Comparison of ENCODE assay signal across 21 cellular contexts in the genomic region with DNA sequence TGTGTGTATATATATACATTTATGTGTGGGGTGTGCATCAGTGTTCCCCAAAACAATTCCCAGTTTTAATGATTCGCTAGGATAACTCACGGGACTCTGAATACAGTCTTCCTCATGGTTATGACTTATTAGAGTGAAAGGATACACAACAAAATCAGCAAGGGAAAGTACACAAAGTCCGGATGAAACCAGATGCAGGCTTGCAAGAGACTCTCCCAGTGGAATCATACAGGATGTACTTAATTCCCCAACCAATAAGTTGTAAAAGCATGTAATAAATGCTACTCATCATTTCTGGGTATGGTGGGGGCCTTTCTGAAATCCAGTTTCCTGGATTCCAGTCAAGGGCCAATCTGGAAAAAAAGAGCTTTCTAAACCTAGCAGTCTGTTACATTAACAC.
DNase-seq lines count a peak whose midpoint lies in the region; ATAC-seq and TF ChIP-seq lines count a peak whose summit lies in the region.
"Had no signal": no experiment of that assay in that cellular context is flagged by ENCODE, and none has a peak within 500 bp of the region (broad histone marks: within the 10 kb centered on the region; RNA-seq: fewer than 3 reads in every experiment).

No MANE protein-coding gene starts in this region.

- intact Hi-C loops in thyroid gland (cut with DNase I), result no loop called here

- H3K27ac ChIP-seq in thyroid gland, result no peak overlapping the region
- H3K27ac ChIP-seq: epithelial cell of prostate, SJSA1, testis had no signal

- H3K4me3 ChIP-seq in HFF-Myc (replicated peaks; ENCODE audit: low read depth, low read length) (no peak overlapping the region), fibroblast of villous mesenchyme (ENCODE audit: low read depth, low read length) (no peak overlapping the region), thyroid gland (replicated peaks in 1 of 3) (no peak overlapping the region)
- H3K4me3 ChIP-seq: Peyer's patch, SJSA1, testis, uterus had no signal

- no peaks in the 10 kb centered on the region for H3K27me3 ChIP-seq in thyroid gland
- H3K27me3 ChIP-seq: Peyer's patch, SJSA1, testis, uterus had no signal

- H3K4me1 ChIP-seq in thyroid gland, result no peaks in the 10 kb centered on the region
- H3K4me1 ChIP-seq: Peyer's patch, testis had no signal

- no peak for ATAC-seq in HG03196 (IDR thresholded peaks at IDR 0.05; ENCODE audit: unreplicated experiment)
- ATAC-seq: activated CD4-positive, CD25-positive, alpha-beta regulatory T cell treated with anti-CD3 and anti-CD28 coated beads, Interleukin-2, amount 50 U/mL, for 24 hours; activated CD8-positive, alpha-beta T cell treated with anti-CD3 and anti-CD28 coated beads for 36 hours; stimulated activated naive B cell treated with anti-CD40 and anti-IgM and Interleukin-4, amounts not matched to agents 10 μg/mL and 1 μg/mL and 100 μg/mL, for 72 hours had no signal

- TF ChIP-seq CTCF in HFF-Myc (IDR thresholded peaks at IDR 0.05; ENCODE audit: low read depth, low read length, missing control alignments) (no peak), fibroblast of villous mesenchyme (IDR thresholded peaks at IDR 0.05; ENCODE audit: insufficient read depth, low read depth, low read length) (no peak), thyroid gland (IDR thresholded peaks at IDR 0.05) (no peak)

- no peaks in the 10 kb centered on the region for H3K9me3 ChIP-seq in thyroid gland
- H3K9me3 ChIP-seq: Peyer's patch, SJSA1, testis, uterus had no signal

- TF ChIP-seq POLR2A in thyroid gland (IDR thresholded peaks at IDR 0.05), result no peak

- H3K36me3 ChIP-seq in thyroid gland, result no peaks in the 10 kb centered on the region
- H3K36me3 ChIP-seq: Peyer's patch, SJSA1, uterus had no signal

- WGBS in thyroid gland, 2 donors, result 69 to 78% methylated on average over 3 of the region's 3 CpGs

- DNase-seq in DMS153 (lab: John Stamatoyannopoulos, UW) (peak; percentile 53), HFF-Myc (ENCODE audit: extremely low read depth, low read depth) (peak; percentile 20), fibroblast of villous mesenchyme (ENCODE audit: low read depth) (peak; percentile 20), renal cortical epithelial cell (ENCODE audit: low read depth) (peak; percentile 48), NCI-H82 treated with DMSO at 0.1 percent for 48 hours (lab: John Stamatoyannopoulos, UW; ENCODE audit: unreplicated experiment) (no peak), thyroid gland (no peak)
- DNase-seq: activated CD8-positive, alpha-beta T cell treated with anti-CD3 and anti-CD28 coated beads for 36 hours; activated effector memory CD4-positive, alpha-beta T cell treated with Interleukin-2 at 50 U/mL for 16 hours; activated naive CD8-positive, alpha-beta T cell treated with anti-CD3 and anti-CD28 coated beads, Interleukin-2, amount 10 ng/mL, durations not matched to agents 7 days and 5 days; NCI-H2029 treated with DMSO at 0.1 percent for 48 hours; NK-92 treated with Interleukin-12 subunit alpha and Interleukin-12 subunit beta, amount 100 ng/mL, for 24 hours; Peyer's patch; stimulated activated CD4-positive, alpha-beta T cell treated with anti-CD3 and anti-CD28 coated beads, Interleukin-4, amount 100 ng/mL, for 1 hour; stimulated activated naive B cell treated with anti-CD40 and anti-IgM and Interleukin-4, amounts not matched to agents 10 μg/mL and 1 μg/mL and 100 μg/mL, for 72 hours; T-helper 1 cell; testis; uterus had no signal

Comparison
In these comparisons a context has a peak if more than half of its experiments do, and no peak if none do; other contexts are left out.
1. DNase-seq: peak in DMS153 (single experiment), HFF-Myc (single experiment), fibroblast of villous mesenchyme (single experiment) and renal cortical epithelial cell (single experiment); none in NCI-H82 treated with DMSO at 0.1 percent for 48 hours (single experiment) and thyroid gland (0 of 2).